Comparison of ENCODE assay signal across 1 cellular context in genomic region chr6:43943781-43944250, GRCh38.
TF ChIP-seq lines count a peak whose summit lies in the region.

No MANE protein-coding gene starts in this region.

TF ChIP-seq in H1, 55 proteins besides CTCF, POLR2A, EP300 and RAD21 (continued from another document):
- TF ChIP-seq GTF2F1 (IDR thresholded peaks at IDR 0.05; ENCODE audit: borderline replicate concordance, low read depth, low read length) (no peak), SRF (IDR thresholded peaks at IDR 0.05; ENCODE audit: low read depth, low read length) (no peak), TBP (IDR thresholded peaks at IDR 0.05; ENCODE audit: low read depth, low read length) (no peak), SIRT6 (IDR thresholded peaks at IDR 0.05; ENCODE audit: low read length) (no peak), KDM5A (IDR thresholded peaks at IDR 0.05; ENCODE audit: low read length) (no peak), CTBP2 (IDR thresholded peaks at IDR 0.05; ENCODE audit: borderline replicate concordance, insufficient read depth, insufficient read length, low read length) (no peak), SIN3A (conservative IDR thresholded peaks at IDR 0.05 in 1 of 2, IDR thresholded peaks at IDR 0.05 in 1 of 2; ENCODE audit: low read depth in 1 of 2, low read length in 2 of 2) (no peak), NANOG (IDR thresholded peaks at IDR 0.05; ENCODE audit: insufficient read depth, low read depth, low read length, poor library complexity, severe bottlenecking) (no peak), RFX5 (IDR thresholded peaks at IDR 0.05; ENCODE audit: borderline replicate concordance, low read depth, low read length) (no peak), PHF8 (conservative IDR thresholded peaks at IDR 0.05; ENCODE audit: low read depth, low read length) (no peak), CBX8 (IDR thresholded peaks at IDR 0.05; ENCODE audit: borderline replicate concordance, low read depth, low read length) (no peak), NRF1 (IDR thresholded peaks at IDR 0.05; ENCODE audit: low read depth, low read length) (no peak), POLR2AphosphoS5 (IDR thresholded peaks at IDR 0.05; ENCODE audit: low read depth, low read length) (no peak), CHD2 (IDR thresholded peaks at IDR 0.05; ENCODE audit: low read length) (no peak)
- TF ChIP-seq, protein P1, sequence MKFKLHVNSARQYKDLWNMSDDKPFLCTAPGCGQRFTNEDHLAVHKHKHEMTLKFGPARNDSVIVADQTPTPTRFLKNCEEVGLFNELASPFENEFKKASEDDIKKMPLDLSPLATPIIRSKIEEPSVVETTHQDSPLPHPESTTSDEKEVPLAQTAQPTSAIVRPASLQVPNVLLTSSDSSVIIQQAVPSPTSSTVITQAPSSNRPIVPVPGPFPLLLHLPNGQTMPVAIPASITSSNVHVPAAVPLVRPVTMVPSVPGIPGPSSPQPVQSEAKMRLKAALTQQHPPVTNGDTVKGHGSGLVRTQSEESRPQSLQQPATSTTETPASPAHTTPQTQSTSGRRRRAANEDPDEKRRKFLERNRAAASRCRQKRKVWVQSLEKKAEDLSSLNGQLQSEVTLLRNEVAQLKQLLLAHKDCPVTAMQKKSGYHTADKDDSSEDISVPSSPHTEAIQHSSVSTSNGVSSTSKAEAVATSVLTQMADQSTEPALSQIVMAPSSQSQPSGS (IDR thresholded peaks at IDR 0.05; ENCODE audit: low read length) = no peak
- TF ChIP-seq, protein P2, sequence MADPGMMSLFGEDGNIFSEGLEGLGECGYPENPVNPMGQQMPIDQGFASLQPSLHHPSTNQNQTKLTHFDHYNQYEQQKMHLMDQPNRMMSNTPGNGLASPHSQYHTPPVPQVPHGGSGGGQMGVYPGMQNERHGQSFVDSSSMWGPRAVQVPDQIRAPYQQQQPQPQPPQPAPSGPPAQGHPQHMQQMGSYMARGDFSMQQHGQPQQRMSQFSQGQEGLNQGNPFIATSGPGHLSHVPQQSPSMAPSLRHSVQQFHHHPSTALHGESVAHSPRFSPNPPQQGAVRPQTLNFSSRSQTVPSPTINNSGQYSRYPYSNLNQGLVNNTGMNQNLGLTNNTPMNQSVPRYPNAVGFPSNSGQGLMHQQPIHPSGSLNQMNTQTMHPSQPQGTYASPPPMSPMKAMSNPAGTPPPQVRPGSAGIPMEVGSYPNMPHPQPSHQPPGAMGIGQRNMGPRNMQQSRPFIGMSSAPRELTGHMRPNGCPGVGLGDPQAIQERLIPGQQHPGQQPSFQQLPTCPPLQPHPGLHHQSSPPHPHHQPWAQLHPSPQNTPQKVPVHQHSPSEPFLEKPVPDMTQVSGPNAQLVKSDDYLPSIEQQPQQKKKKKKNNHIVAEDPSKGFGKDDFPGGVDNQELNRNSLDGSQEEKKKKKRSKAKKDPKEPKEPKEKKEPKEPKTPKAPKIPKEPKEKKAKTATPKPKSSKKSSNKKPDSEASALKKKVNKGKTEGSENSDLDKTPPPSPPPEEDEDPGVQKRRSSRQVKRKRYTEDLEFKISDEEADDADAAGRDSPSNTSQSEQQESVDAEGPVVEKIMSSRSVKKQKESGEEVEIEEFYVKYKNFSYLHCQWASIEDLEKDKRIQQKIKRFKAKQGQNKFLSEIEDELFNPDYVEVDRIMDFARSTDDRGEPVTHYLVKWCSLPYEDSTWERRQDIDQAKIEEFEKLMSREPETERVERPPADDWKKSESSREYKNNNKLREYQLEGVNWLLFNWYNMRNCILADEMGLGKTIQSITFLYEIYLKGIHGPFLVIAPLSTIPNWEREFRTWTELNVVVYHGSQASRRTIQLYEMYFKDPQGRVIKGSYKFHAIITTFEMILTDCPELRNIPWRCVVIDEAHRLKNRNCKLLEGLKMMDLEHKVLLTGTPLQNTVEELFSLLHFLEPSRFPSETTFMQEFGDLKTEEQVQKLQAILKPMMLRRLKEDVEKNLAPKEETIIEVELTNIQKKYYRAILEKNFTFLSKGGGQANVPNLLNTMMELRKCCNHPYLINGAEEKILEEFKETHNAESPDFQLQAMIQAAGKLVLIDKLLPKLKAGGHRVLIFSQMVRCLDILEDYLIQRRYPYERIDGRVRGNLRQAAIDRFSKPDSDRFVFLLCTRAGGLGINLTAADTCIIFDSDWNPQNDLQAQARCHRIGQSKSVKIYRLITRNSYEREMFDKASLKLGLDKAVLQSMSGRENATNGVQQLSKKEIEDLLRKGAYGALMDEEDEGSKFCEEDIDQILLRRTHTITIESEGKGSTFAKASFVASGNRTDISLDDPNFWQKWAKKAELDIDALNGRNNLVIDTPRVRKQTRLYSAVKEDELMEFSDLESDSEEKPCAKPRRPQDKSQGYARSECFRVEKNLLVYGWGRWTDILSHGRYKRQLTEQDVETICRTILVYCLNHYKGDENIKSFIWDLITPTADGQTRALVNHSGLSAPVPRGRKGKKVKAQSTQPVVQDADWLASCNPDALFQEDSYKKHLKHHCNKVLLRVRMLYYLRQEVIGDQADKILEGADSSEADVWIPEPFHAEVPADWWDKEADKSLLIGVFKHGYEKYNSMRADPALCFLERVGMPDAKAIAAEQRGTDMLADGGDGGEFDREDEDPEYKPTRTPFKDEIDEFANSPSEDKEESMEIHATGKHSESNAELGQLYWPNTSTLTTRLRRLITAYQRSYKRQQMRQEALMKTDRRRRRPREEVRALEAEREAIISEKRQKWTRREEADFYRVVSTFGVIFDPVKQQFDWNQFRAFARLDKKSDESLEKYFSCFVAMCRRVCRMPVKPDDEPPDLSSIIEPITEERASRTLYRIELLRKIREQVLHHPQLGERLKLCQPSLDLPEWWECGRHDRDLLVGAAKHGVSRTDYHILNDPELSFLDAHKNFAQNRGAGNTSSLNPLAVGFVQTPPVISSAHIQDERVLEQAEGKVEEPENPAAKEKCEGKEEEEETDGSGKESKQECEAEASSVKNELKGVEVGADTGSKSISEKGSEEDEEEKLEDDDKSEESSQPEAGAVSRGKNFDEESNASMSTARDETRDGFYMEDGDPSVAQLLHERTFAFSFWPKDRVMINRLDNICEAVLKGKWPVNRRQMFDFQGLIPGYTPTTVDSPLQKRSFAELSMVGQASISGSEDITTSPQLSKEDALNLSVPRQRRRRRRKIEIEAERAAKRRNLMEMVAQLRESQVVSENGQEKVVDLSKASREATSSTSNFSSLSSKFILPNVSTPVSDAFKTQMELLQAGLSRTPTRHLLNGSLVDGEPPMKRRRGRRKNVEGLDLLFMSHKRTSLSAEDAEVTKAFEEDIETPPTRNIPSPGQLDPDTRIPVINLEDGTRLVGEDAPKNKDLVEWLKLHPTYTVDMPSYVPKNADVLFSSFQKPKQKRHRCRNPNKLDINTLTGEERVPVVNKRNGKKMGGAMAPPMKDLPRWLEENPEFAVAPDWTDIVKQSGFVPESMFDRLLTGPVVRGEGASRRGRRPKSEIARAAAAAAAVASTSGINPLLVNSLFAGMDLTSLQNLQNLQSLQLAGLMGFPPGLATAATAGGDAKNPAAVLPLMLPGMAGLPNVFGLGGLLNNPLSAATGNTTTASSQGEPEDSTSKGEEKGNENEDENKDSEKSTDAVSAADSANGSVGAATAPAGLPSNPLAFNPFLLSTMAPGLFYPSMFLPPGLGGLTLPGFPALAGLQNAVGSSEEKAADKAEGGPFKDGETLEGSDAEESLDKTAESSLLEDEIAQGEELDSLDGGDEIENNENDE (IDR thresholded peaks at IDR 0.05; ENCODE audit: insufficient replicate concordance, low read length) = no peak
- TF ChIP-seq, protein P3, sequence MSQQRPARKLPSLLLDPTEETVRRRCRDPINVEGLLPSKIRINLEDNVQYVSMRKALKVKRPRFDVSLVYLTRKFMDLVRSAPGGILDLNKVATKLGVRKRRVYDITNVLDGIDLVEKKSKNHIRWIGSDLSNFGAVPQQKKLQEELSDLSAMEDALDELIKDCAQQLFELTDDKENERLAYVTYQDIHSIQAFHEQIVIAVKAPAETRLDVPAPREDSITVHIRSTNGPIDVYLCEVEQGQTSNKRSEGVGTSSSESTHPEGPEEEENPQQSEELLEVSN (IDR thresholded peaks at IDR 0.05) = no peak
TF ChIP-seq in H1: peak in this region for 0.
